ENCODE assay signal across 22 cellular contexts in the genomic region with DNA sequence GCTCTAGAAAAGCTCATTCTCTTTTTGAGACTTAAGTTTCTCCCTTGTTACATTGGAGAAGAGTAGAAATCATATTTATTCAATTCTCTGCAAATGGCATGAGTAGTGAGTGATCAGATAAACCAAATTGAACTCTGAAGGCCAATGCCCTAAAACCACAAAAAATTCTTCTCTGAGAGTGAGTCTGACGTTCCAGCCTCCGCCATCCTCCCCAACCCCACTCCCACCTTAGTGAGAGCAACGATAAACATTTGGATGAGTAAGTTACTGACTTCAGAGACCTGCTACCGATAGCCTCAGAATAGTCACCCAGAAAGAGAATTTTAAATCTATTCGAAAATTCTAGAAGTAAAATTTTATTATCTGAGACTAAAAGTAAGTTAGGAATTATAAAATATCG.
DNase-seq lines count a peak whose midpoint lies in the region; FAIRE-seq and TF ChIP-seq lines count a peak whose summit lies in the region.
"Had no signal": no experiment of that assay in that cellular context is flagged by ENCODE, and none has a peak within 500 bp of the region (broad histone marks: within the 10 kb centered on the region; RNA-seq: fewer than 3 reads in every experiment).

No MANE protein-coding gene starts in this region.

- no peaks in the 10 kb centered on the region for H3K9me3 Mint-ChIP-seq in HFFc6

- H3K27me3 Mint-ChIP-seq in HFFc6 (ENCODE audit: insufficient read depth): no peaks in the 10 kb centered on the region; the same call in 1 of the 2 replicates
- H3K27me3 Mint-ChIP-seq: CD4-positive, CD25-positive, alpha-beta regulatory T cell had no signal

- H3K27ac Mint-ChIP-seq in HFFc6: peak overlapping the region; percentile 52; the same call in 1 of the 2 replicates
- H3K27ac Mint-ChIP-seq: B cell; CD4-positive, CD25-positive, alpha-beta regulatory T cell; CD8-positive, alpha-beta T cell; GM23338; H9 had no signal

- TF ChIP-seq CTCF in HFFc6 (IDR thresholded peaks at IDR 0.05): no peak

- no peak overlapping the region for H2AFZ ChIP-seq in trophoblast cell (ENCODE audit: insufficient read depth, low read length, poor library complexity)
- H2AFZ ChIP-seq: GM23338 had no signal

- no peak overlapping the region for H3K27ac ChIP-seq in trophoblast cell (ENCODE audit: low read depth, low read length)
- H3K27ac ChIP-seq: 22Rv1, BLaER1, C4-2B had no signal

- H3K4me3 Mint-ChIP-seq in HFFc6: peak overlapping the region; percentile 47
- H3K4me3 Mint-ChIP-seq: B cell; CD4-positive, CD25-positive, alpha-beta regulatory T cell; CD8-positive, alpha-beta T cell; GM23338; H9 had no signal

- no peak overlapping the region for H3K18ac ChIP-seq in trophoblast cell (ENCODE audit: low read length)

- H3K36me3 ChIP-seq in trophoblast cell (ENCODE audit: control insufficient read depth in 1 of 2, insufficient read depth in 2 of 2, low read length in 2 of 2): no peaks in the 10 kb centered on the region
- H3K36me3 ChIP-seq: BLaER1 had no signal

- H3K23ac ChIP-seq in trophoblast cell (ENCODE audit: low read length): no peak overlapping the region

- no peaks in the 10 kb centered on the region; the same call in 1 of the 2 replicates for H3K36me3 Mint-ChIP-seq in HFFc6 (ENCODE audit: low read depth)
- H3K36me3 Mint-ChIP-seq: CD4-positive, CD25-positive, alpha-beta regulatory T cell; CD8-positive, alpha-beta T cell had no signal

- no peaks in the 10 kb centered on the region for H3K27me3 ChIP-seq in trophoblast cell (ENCODE audit: insufficient read depth, low read length)
- H3K27me3 ChIP-seq: BLaER1 had no signal

- H3K4me1 Mint-ChIP-seq in HFFc6 (ENCODE audit: low read depth): peaks cover 54% of the 10 kb centered on the region
- H3K4me1 Mint-ChIP-seq: B cell; CD4-positive, CD25-positive, alpha-beta regulatory T cell had no signal

- H3K4me1 ChIP-seq in trophoblast cell (ENCODE audit: control insufficient read depth in 1 of 2, insufficient read depth in 2 of 2, low read length in 2 of 2): peaks cover 18 to 21% of the 10 kb centered on the region in 2 experiments
- H3K4me1 ChIP-seq: Caco-2 had no signal

- no CpG with 5 or more reads among the region's 6 CpGs for WGBS in trophoblast cell (ENCODE audit: extremely low coverage, insufficient coverage, insufficient read length)

- no peak overlapping the region for H3K14ac ChIP-seq in trophoblast cell (ENCODE audit: low read length)

- H2BK120ac ChIP-seq in trophoblast cell (ENCODE audit: insufficient read depth, low read length, poor library complexity): no peak overlapping the region

- no peak overlapping the region for H3K9ac ChIP-seq in trophoblast cell (ENCODE audit: low read length)
- H3K9ac ChIP-seq: BLaER1 had no signal

- no peak for FAIRE-seq in RCC 7860 (lab: Jason Lieb, UNC)
- FAIRE-seq: A204.1, GM12878 had no signal

- no peak overlapping the region for H4K91ac ChIP-seq in trophoblast cell (ENCODE audit: low read depth, low read length)

- H3K9me3 ChIP-seq in trophoblast cell (ENCODE audit: insufficient read depth, low read depth, low read length): peaks cover 5% of the 10 kb centered on the region
- H3K9me3 ChIP-seq: BLaER1, Caco-2 had no signal

- H3K4me2 ChIP-seq in trophoblast cell (ENCODE audit: low read length): no peak overlapping the region
- H3K4me2 ChIP-seq: BLaER1, GM23338 had no signal

- H2BK5ac ChIP-seq in trophoblast cell (ENCODE audit: low read depth, low read length, poor library complexity): peak overlapping the region; percentile 58

- no peak overlapping the region for H4K8ac ChIP-seq in trophoblast cell (ENCODE audit: low read depth, low read length)

- no peak overlapping the region for H2BK12ac ChIP-seq in trophoblast cell (ENCODE audit: low read length)

- no peak overlapping the region for H3K4me3 ChIP-seq in trophoblast cell (ENCODE audit: low read depth, low read length)
- H3K4me3 ChIP-seq: BLaER1, GM12878, GM23338 had no signal

- no peak overlapping the region for H3K4ac ChIP-seq in trophoblast cell (ENCODE audit: low read depth, low read length)

- peaks cover 3% of the 10 kb centered on the region for H3K79me2 ChIP-seq in trophoblast cell (ENCODE audit: control insufficient read depth, insufficient read depth, low read length, poor library complexity)

- no peak overlapping the region for H2AK5ac ChIP-seq in trophoblast cell (ENCODE audit: low read length)

- peak; percentile 19 for DNase-seq in EH (ENCODE audit: low read depth)
- peak; percentile 39 for DNase-seq in HFFc6
- peak; percentile 7 for DNase-seq in amniotic epithelial cell (ENCODE audit: low read depth)
- no peak for DNase-seq in trophoblast cell
- no peak for DNase-seq in RCC 7860 (ENCODE audit: low spot score)
- DNase-seq in putamen (ENCODE audit: low spot score): no peak
- DNase-seq in NCI-H187 treated with DMSO at 0.1 percent for 48 hours (lab: John Stamatoyannopoulos, UW): no peak
- no peak for DNase-seq in activated T-cell treated with anti-CD3 and anti-CD28 coated beads for 4 hours
- DNase-seq: Caco-2; CD4-positive, CD25-positive, alpha-beta regulatory T cell; CD8-positive, alpha-beta T cell; DMS153; DND-41; GDM1; H9 had no signal

- H3K79me1 ChIP-seq in trophoblast cell (ENCODE audit: low read length): peaks cover 13% of the 10 kb centered on the region

- no peak overlapping the region for H4K12ac ChIP-seq in trophoblast cell (ENCODE audit: low read depth, low read length)

Comparison
In these comparisons a context has a peak if more than half of its experiments do, and no peak if none do; other contexts are left out.
1. DNase-seq: peak in EH (single experiment), HFFc6 (single experiment) and amniotic epithelial cell (single experiment); none in trophoblast cell (0 of 2), RCC 7860 (single experiment), putamen (single experiment), NCI-H187 treated with DMSO at 0.1 percent for 48 hours (single experiment) and activated T-cell treated with anti-CD3 and anti-CD28 coated beads for 4 hours (single experiment).